ENCODE assay signal across 10 cellular contexts in genomic region chr2:221629478-221629877, GRCh38. TPM values are rescaled to one million over a fixed set of nuclear protein-coding genes. Genes with fewer than 3 reads are reported as not detected.
DNase-seq lines count a peak whose midpoint lies in the region; ATAC-seq and TF ChIP-seq lines count a peak whose summit lies in the region.
"Had no signal": no experiment of that assay in that cellular context is flagged by ENCODE, and none has a peak within 500 bp of the region (broad histone marks: within the 10 kb centered on the region; RNA-seq: fewer than 3 reads in every experiment).

No MANE protein-coding gene starts in this region.

- TF ChIP-seq CTCF in smooth muscle cell (IDR thresholded peaks at IDR 0.05; ENCODE audit: borderline replicate concordance, insufficient read depth, poor library complexity, severe bottlenecking) = no peak

- 25% methylated on average over 5 of the region's 5 CpGs for WGBS in smooth muscle cell (ENCODE audit: low lambda C conversion rate)

- H3K9ac ChIP-seq in smooth muscle cell (ENCODE audit: low read depth) = no peak overlapping the region

- H3K36me3 Mint-ChIP-seq in activated naive CD8-positive, alpha-beta T cell treated with anti-CD3 and anti-CD28 coated beads, Interleukin-2, amount 50 U/mL, for 24 hours (ENCODE audit: low read depth) = no peaks in the 10 kb centered on the region

- no peak overlapping the region for H3K4me3 ChIP-seq in smooth muscle cell
- H3K4me3 ChIP-seq: Peyer's patch, suprapubic skin had no signal

- H3K27ac ChIP-seq in smooth muscle cell (ENCODE audit: low read depth) = peak overlapping the region; percentile 48
- H3K27ac ChIP-seq: Peyer's patch, suprapubic skin had no signal

- H3K79me2 ChIP-seq in smooth muscle cell (ENCODE audit: low read depth) = no peaks in the 10 kb centered on the region

- intact Hi-C loops in cardiac septum (cut with DNase I) = no loop called here

- H4K20me1 ChIP-seq in smooth muscle cell (ENCODE audit: low read depth) = no peaks in the 10 kb centered on the region

- H3K9me3 Mint-ChIP-seq in activated naive CD8-positive, alpha-beta T cell treated with anti-CD3 and anti-CD28 coated beads, Interleukin-2, amount 50 U/mL, for 24 hours = no peaks in the 10 kb centered on the region

- H3K27me3 ChIP-seq in smooth muscle cell (ENCODE audit: low read depth) = no peaks in the 10 kb centered on the region
- H3K27me3 ChIP-seq: Peyer's patch, suprapubic skin had no signal

- H2AFZ ChIP-seq in smooth muscle cell (ENCODE audit: low read depth) = no peak overlapping the region

- H3F3A ChIP-seq in smooth muscle cell (ENCODE audit: low read depth) = no peaks in the 10 kb centered on the region

- H3K4me3 Mint-ChIP-seq in activated naive CD8-positive, alpha-beta T cell treated with anti-CD3 and anti-CD28 coated beads, Interleukin-2, amount 50 U/mL, for 24 hours = no peak overlapping the region

- no peaks in the 10 kb centered on the region for H3K4me1 Mint-ChIP-seq in activated naive CD8-positive, alpha-beta T cell treated with anti-CD3 and anti-CD28 coated beads, Interleukin-2, amount 50 U/mL, for 24 hours

- no peaks in the 10 kb centered on the region for H3K36me3 ChIP-seq in smooth muscle cell (ENCODE audit: low read depth)
- H3K36me3 ChIP-seq: Peyer's patch, suprapubic skin had no signal

- DNase-seq in GM03348 (ENCODE audit: low spot score) (peak; percentile 62), RPMI7951 (ENCODE audit: low read depth) (peak; percentile 84), fibroblast of peridontal ligament (ENCODE audit: extremely low read depth) (peak; percentile 45), smooth muscle cell (lab: John Stamatoyannopoulos, UW; ENCODE audit: unreplicated experiment) (no peak), cardiac septum (ENCODE audit: low spot score) (no peak)
- DNase-seq in activated naive CD8-positive, alpha-beta T cell treated with anti-CD3 and anti-CD28 coated beads, Interleukin-2, amount 50 U/mL, for 24 hours = no peak
- no peak for DNase-seq in stimulated activated naive CD4-positive, alpha-beta T cell treated with Interleukin-2 at 50 U/mL for 16 hours (lab: John Stamatoyannopoulos, UW)
- DNase-seq: DMS79, Peyer's patch had no signal

- no peak for ATAC-seq in activated naive CD8-positive, alpha-beta T cell treated with anti-CD3 and anti-CD28 coated beads, Interleukin-2, amount 50 U/mL, for 24 hours

- H3K27me3 Mint-ChIP-seq in activated naive CD8-positive, alpha-beta T cell treated with anti-CD3 and anti-CD28 coated beads, Interleukin-2, amount 50 U/mL, for 24 hours = no peaks in the 10 kb centered on the region

- peak overlapping the region; percentile 10 for H3K4me2 ChIP-seq in smooth muscle cell

- peaks cover 16% of the 10 kb centered on the region for H3K4me1 ChIP-seq in smooth muscle cell (ENCODE audit: low read depth)
- H3K4me1 ChIP-seq: Peyer's patch had no signal

- H3K9me3 ChIP-seq in smooth muscle cell (replicated peaks; ENCODE audit: low read depth) = no peaks in the 10 kb centered on the region
- H3K9me3 ChIP-seq: Peyer's patch, suprapubic skin had no signal

- no peak overlapping the region for H3K27ac Mint-ChIP-seq in activated naive CD8-positive, alpha-beta T cell treated with anti-CD3 and anti-CD28 coated beads, Interleukin-2, amount 50 U/mL, for 24 hours

RNA-seq across cellular contexts. Expression of gene EPHA4, which starts 57.4 kb away (rescaled TPM):
- total RNA-seq in RPMI7951 (2014; rRNA removed; shearing (Covaris generic)) = 4.6 and 6.1 TPM in 2 replicates
- total RNA-seq in smooth muscle cell (34.1 and 48.3 TPM in 2 replicates), cardiac septum (72.6 TPM)
- 2.8 and 9.3 TPM in 2 replicates for polyA plus RNA-seq in smooth muscle cell

Comparison
In these comparisons a context has a peak if more than half of its experiments do, and no peak if none do; other contexts are left out.
1. DNase-seq: peak in GM03348 (single experiment), RPMI7951 (single experiment) and fibroblast of peridontal ligament (single experiment); none in smooth muscle cell (single experiment), activated naive CD8-positive, alpha-beta T cell treated with anti-CD3 and anti-CD28 coated beads, Interleukin-2, amount 50 U/mL, for 24 hours (single experiment), stimulated activated naive CD4-positive, alpha-beta T cell treated with Interleukin-2 at 50 U/mL for 16 hours (single experiment) and cardiac septum (single experiment).